In the genomic region with DNA sequence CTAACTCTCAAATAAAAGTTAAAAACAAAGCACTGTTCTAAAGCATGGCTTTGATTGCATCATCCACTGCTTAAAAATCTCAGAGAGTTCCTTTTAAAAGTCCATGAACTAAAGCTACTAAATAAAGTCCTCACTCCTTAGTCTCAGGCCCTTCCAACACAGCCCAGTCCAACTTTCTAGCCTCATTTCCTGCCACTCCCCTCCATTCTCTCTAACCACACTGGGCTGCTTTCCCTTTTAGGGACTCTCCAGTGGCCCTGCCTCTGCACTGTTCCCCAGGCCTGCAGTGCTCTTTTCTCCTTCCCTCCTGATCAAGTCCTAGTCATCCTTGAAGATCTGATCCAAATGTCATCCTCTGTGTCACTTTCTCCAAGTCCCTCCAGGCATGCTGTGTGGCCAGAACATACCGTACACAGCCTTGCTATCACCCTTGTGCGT, we compare ENCODE assay signal across 11 cellular contexts. TPM values are rescaled to one million over a fixed set of nuclear protein-coding genes. Genes with fewer than 3 reads are reported as not detected.
DNase-seq lines count a peak whose midpoint lies in the region; TF ChIP-seq lines count a peak whose summit lies in the region.
"Had no signal": no experiment of that assay in that cellular context is flagged by ENCODE, and none has a peak within 500 bp of the region (broad histone marks: within the 10 kb centered on the region; RNA-seq: fewer than 3 reads in every experiment).

No MANE protein-coding gene starts in this region.

- H2AFZ ChIP-seq in osteoblast (ENCODE audit: low read length) = peak overlapping the region; percentile 64

- DNase-seq in GDM1 (lab: John Stamatoyannopoulos, UW) (peak; percentile 10), RWPE1 (ENCODE audit: low spot score) (no peak), fibroblast of mammary gland (ENCODE audit: low read depth) (peak; percentile 45), osteoblast (ENCODE audit: insufficient read length, low spot score, missing footprints) (peak; percentile 45), HAP-1 (ENCODE audit: low spot score in 2 of 2) (no peak), spleen (no peak), activated gamma-delta T cell (lab: John Stamatoyannopoulos, UW) (no peak), NCI-H2029 (lab: John Stamatoyannopoulos, UW) (no peak)
- DNase-seq: dorsolateral prefrontal cortex, NCI-H1092 had no signal

- in situ Hi-C loops in HAP-1 (cut with MboI; ENCODE audit: low sequenced_read_pairs) = no loop called here

- no peak overlapping the region for H3K4me2 ChIP-seq in osteoblast (ENCODE audit: insufficient read depth, low read length)

- whole genome bisulfite sequencing in spleen, 5 donors = 81 to 89% (median 89%) methylated on average over 2 of the region's 2 CpGs

- POLR2A ChIA-PET in RWPE1 (lab: Yijun Ruan, JAX; ENCODE audit: low non-redundant PET) = no interaction called here

- CTCF ChIA-PET in RWPE1 (lab: Yijun Ruan, JAX) = no interaction called here

- H4K20me1 ChIP-seq in osteoblast (ENCODE audit: insufficient read depth, low read length) = no peaks in the 10 kb centered on the region

- H3K27me3 ChIP-seq in osteoblast (ENCODE audit: insufficient read depth, low read length) = no peaks in the 10 kb centered on the region
- 0 out of 2 replicates have a peak, but pooled peaks cover 2% of the 10 kb centered on the region for H3K27me3 ChIP-seq in HAP-1 (ENCODE audit: low read depth)
- H3K27me3 ChIP-seq in spleen (replicated peaks in 1 of 7) = no peaks in the 10 kb centered on the region
- H3K27me3 ChIP-seq: dorsolateral prefrontal cortex had no signal

- TF ChIP-seq POLR2A in spleen (IDR thresholded peaks at IDR 0.05) = no peak

- H3K27ac ChIP-seq in RWPE1 (peak overlapping the region; percentile 71), osteoblast (ENCODE audit: low read depth, low read length) (no peak overlapping the region), spleen (peak overlapping the region in 4 of 8 donors; percentile 34 to 59 (median 39))

- intact Hi-C loops in spleen (cut with DNase I; ENCODE audit: low total_unique reads) = no loop called here

- H3K79me2 ChIP-seq in osteoblast (ENCODE audit: insufficient read depth, low read length) = no peaks in the 10 kb centered on the region

- H3K9me3 ChIP-seq in osteoblast (ENCODE audit: low read depth, low read length) (no peaks in the 10 kb centered on the region), HAP-1 (no peaks in the 10 kb centered on the region), spleen (no peaks in the 10 kb centered on the region)

- H3K36me3 ChIP-seq in osteoblast (ENCODE audit: insufficient read depth, low read length) = no peaks in the 10 kb centered on the region
- no peaks in the 10 kb centered on the region for H3K36me3 ChIP-seq in HAP-1 (replicated peaks)
- no peaks in the 10 kb centered on the region for H3K36me3 ChIP-seq in spleen

- no peak overlapping the region for H3K4me3 ChIP-seq in fibroblast of mammary gland (ENCODE audit: control insufficient read depth, low read depth, low read length)
- H3K4me3 ChIP-seq in osteoblast (ENCODE audit: insufficient read depth, low read length) = no peak overlapping the region
- no peak overlapping the region for H3K4me3 ChIP-seq in HAP-1
- H3K4me3 ChIP-seq in spleen = no peak overlapping the region
- H3K4me3 ChIP-seq: dorsolateral prefrontal cortex, lung had no signal

- H3K4me1 ChIP-seq in osteoblast (ENCODE audit: insufficient read depth, low read length) (peaks cover 5% of the 10 kb centered on the region), HAP-1 (no peaks in the 10 kb centered on the region), spleen (no peaks in the 10 kb centered on the region)

- TF ChIP-seq CTCF in RWPE1 (conservative IDR thresholded peaks at IDR 0.05; ENCODE audit: low read depth) = no peak
- no peak for TF ChIP-seq CTCF in fibroblast of mammary gland (conservative IDR thresholded peaks at IDR 0.05; ENCODE audit: control insufficient read depth, insufficient read depth, low read depth, low read length)
- no peak for TF ChIP-seq CTCF in osteoblast (IDR thresholded peaks at IDR 0.05; ENCODE audit: extremely low read depth, low read depth, low read length)
- TF ChIP-seq CTCF in spleen (IDR thresholded peaks at IDR 0.05 in 8 of 11, conservative IDR thresholded peaks at IDR 0.05 in 3 of 11) = no peak

RNA-seq across cellular contexts. Expression of a gene that starts 56.9 kb away (rescaled TPM):
- 73.4 and 87.9 TPM in 2 replicates for total RNA-seq in osteoblast
- total RNA-seq in spleen = 1 to 10 TPM; 3.5 to 8.8 (median 4.9) TPM
- polyA plus RNA-seq in spleen = 1 to 10 TPM in 2 of 3 donors, under 1 TPM in 1; 0.99 to 1.6 (median 1.4) TPM

Comparison
In these comparisons a context has a peak if more than half of its experiments do, and no peak if none do; other contexts are left out.
1. DNase-seq: peak in GDM1 (single experiment), fibroblast of mammary gland (single experiment) and osteoblast (single experiment); none in RWPE1 (single experiment), HAP-1 (0 of 2), spleen (single experiment), activated gamma-delta T cell (single experiment) and NCI-H2029 (single experiment).